In genomic region chr9:87519415-87519989, GRCh38 we compare ENCODE assay signal across 21 cellular contexts. TPM values are rescaled to one million over a fixed set of nuclear protein-coding genes. Genes with fewer than 3 reads are reported as not detected.
DNase-seq lines count a peak whose midpoint lies in the region; ATAC-seq and TF ChIP-seq lines count a peak whose summit lies in the region.
"Had no signal": no experiment of that assay in that cellular context is flagged by ENCODE, and none has a peak within 500 bp of the region (broad histone marks: within the 10 kb centered on the region; RNA-seq: fewer than 3 reads in every experiment).

No MANE protein-coding gene starts in this region.

- no peak overlapping the region for H2BK5ac ChIP-seq in H9 (ENCODE audit: insufficient read length, low read length)

- no peak for ATAC-seq in HG02870 (IDR thresholded peaks at IDR 0.05; ENCODE audit: unreplicated experiment)
- ATAC-seq: naive thymus-derived CD8-positive, alpha-beta T cell had no signal

- H2BK20ac ChIP-seq in H9 (ENCODE audit: low read depth, low read length, poor library complexity, severe bottlenecking) = no peak overlapping the region

- H3K27me3 ChIP-seq in H9 (ENCODE audit: insufficient read depth, low read length) = no peaks in the 10 kb centered on the region
- H3K27me3 ChIP-seq in transverse colon = no peaks in the 10 kb centered on the region
- H3K27me3 ChIP-seq in HAP-1 (ENCODE audit: low read depth) = no peaks in the 10 kb centered on the region
- H3K27me3 ChIP-seq: ascending aorta had no signal

- in situ Hi-C loops in transverse colon (cut with MboI; ENCODE audit: low pct_ligation_motif_present in 1 of 4, low pct_unique_long_range_greater_than_20kb in 1 of 4, low sequenced_read_pairs in 3 of 4) = loop anchor here in 1 of 4 donors (25.0 kb wide), 1 partner anchor 93 kb away; no protein-coding TSS in a partner anchor
- in situ Hi-C loops in HAP-1 (cut with MboI; ENCODE audit: low sequenced_read_pairs) = no loop called here

- no peaks in the 10 kb centered on the region for H4K20me1 ChIP-seq in H9 (ENCODE audit: control insufficient read depth, insufficient read depth, insufficient read length)

- H3K9me3 ChIP-seq in H9 (ENCODE audit: control insufficient read depth, low read depth, low read length) (no peaks in the 10 kb centered on the region), transverse colon (no peaks in the 10 kb centered on the region), HAP-1 (no peaks in the 10 kb centered on the region)
- H3K9me3 ChIP-seq: ascending aorta had no signal

- H3K4me1 ChIP-seq in H9 (ENCODE audit: insufficient read depth, low read length) (peaks cover 24% of the 10 kb centered on the region; the same call in 1 of the 2 replicates), transverse colon (peaks cover 4 to 40% (median 10%) of the 10 kb centered on the region in 4 donors), HAP-1 (peaks cover 5% of the 10 kb centered on the region; the same call in 1 of the 2 replicates)
- H3K4me1 ChIP-seq: ascending aorta had no signal

- TF ChIP-seq EP300 in transverse colon (IDR thresholded peaks at IDR 0.05; ENCODE audit: low read depth) = no peak

- H3K4me1 Mint-ChIP-seq in H9 (peaks cover 63 to 65% of the 10 kb centered on the region in 2 experiments), mesothelial cell of epicardium (peaks cover 20% of the 10 kb centered on the region)

- H3K18ac ChIP-seq in H9 (ENCODE audit: insufficient read length, low read depth, low read length) = no peak overlapping the region

- no peak overlapping the region for H2BK15ac ChIP-seq in H9 (ENCODE audit: low read depth, low read length)

- H3K23me2 ChIP-seq in H9 (ENCODE audit: insufficient read length, low read depth, low read length, poor library complexity, severe bottlenecking) = no peaks in the 10 kb centered on the region

- no peak for TF ChIP-seq POLR2A in transverse colon (IDR thresholded peaks at IDR 0.05)

- H3K9me3 Mint-ChIP-seq in H9 (no peaks in the 10 kb centered on the region; a peak in 1 of 5 replicates), mesothelial cell of epicardium (peaks cover 3% of the 10 kb centered on the region)
- H3K9me3 Mint-ChIP-seq: activated naive CD4-positive, alpha-beta T cell treated with anti-CD3 and anti-CD28 coated beads for 36 hours; naive thymus-derived CD8-positive, alpha-beta T cell had no signal

- H3K4ac ChIP-seq in H9 (ENCODE audit: low read depth, low read length) = no peak overlapping the region

- H2BK12ac ChIP-seq in H9 (ENCODE audit: insufficient read length, low read depth, low read length) = no peak overlapping the region

- H4K91ac ChIP-seq in H9 (ENCODE audit: insufficient read length, low read depth, low read length) = no peak overlapping the region

- TF ChIP-seq CTCF in H9 (conservative IDR thresholded peaks at IDR 0.05) (no peak), mesothelial cell of epicardium (IDR thresholded peaks at IDR 0.05; ENCODE audit: unreplicated experiment) (no peak), transverse colon (IDR thresholded peaks at IDR 0.05) (no peak)

- no CpG with 5 or more reads among the region's 5 CpGs for WGBS in H9 (ENCODE audit: extremely low coverage, insufficient read length, low lambda C conversion rate)
- WGBS in transverse colon (ENCODE audit: low coverage in 1 of 2), 2 donors = 0 to 67% methylated on average over 1 to 5 of the region's 5 CpGs

- no peak overlapping the region for H3K4me2 ChIP-seq in H9 (ENCODE audit: insufficient read depth, insufficient read length, low read length)

- H3K23ac ChIP-seq in H9 (ENCODE audit: insufficient read length, low read depth, low read length) = no peak overlapping the region

- no peak overlapping the region for H2AFZ ChIP-seq in H9 (ENCODE audit: low read length)

- no peak overlapping the region for H2BK120ac ChIP-seq in H9 (ENCODE audit: low read depth, low read length, poor library complexity, severe bottlenecking)

- H3K14ac ChIP-seq in H9 (ENCODE audit: insufficient read depth, low read length) = no peak overlapping the region

- no peak overlapping the region for H3K27ac ChIP-seq in H9 (ENCODE audit: insufficient read length, low read depth, low read length)
- peak overlapping the region; percentile 4 to 72 (median 36) for H3K27ac ChIP-seq in transverse colon
- H3K27ac ChIP-seq: ascending aorta had no signal

- H3K27me3 Mint-ChIP-seq in H9 (ENCODE audit: low read depth) = no peaks in the 10 kb centered on the region
- H3K27me3 Mint-ChIP-seq in mesothelial cell of epicardium (ENCODE audit: low read depth) = no peaks in the 10 kb centered on the region

- H3K9ac ChIP-seq in H9 (ENCODE audit: extremely low read depth, insufficient read length, low read length) = no peak overlapping the region

- peaks cover 3% of the 10 kb centered on the region for H3K79me1 ChIP-seq in H9 (ENCODE audit: insufficient read depth, low read depth, low read length, poor library complexity, severe bottlenecking)

- H3K36me3 Mint-ChIP-seq in H9 (ENCODE audit: insufficient read depth in 1 of 3, low read depth in 3 of 3) = peaks cover 16 to 25% (median 24%) of the 10 kb centered on the region in 3 experiments
- peaks cover 34% of the 10 kb centered on the region for H3K36me3 Mint-ChIP-seq in mesothelial cell of epicardium
- H3K36me3 Mint-ChIP-seq: naive thymus-derived CD8-positive, alpha-beta T cell had no signal

- peaks cover 5% of the 10 kb centered on the region; the same call in 1 of the 2 replicates for H3K79me2 ChIP-seq in H9 (ENCODE audit: insufficient read depth, low read length)

- H3K4me3 Mint-ChIP-seq in H9 (peak overlapping the region in 1 of 2 experiments; percentile 22; a peak in 1 of 5 replicates), mesothelial cell of epicardium (no peak overlapping the region)
- H3K4me3 Mint-ChIP-seq: activated naive CD4-positive, alpha-beta T cell treated with anti-CD3 and anti-CD28 coated beads for 36 hours had no signal

- no peak overlapping the region for H2AK5ac ChIP-seq in H9 (ENCODE audit: insufficient read length, low read length)

- H3K4me3 ChIP-seq in transverse colon (no peak overlapping the region), HAP-1 (no peak overlapping the region)
- H3K4me3 ChIP-seq: ascending aorta, smooth muscle cell had no signal

- no peak overlapping the region for H3T11ph ChIP-seq in H9 (ENCODE audit: low read length)

- DNase-seq in H9 = no peak
- peak; percentile 12 for DNase-seq in cerebellum (ENCODE audit: low spot score)
- DNase-seq in mesothelial cell of epicardium (ENCODE audit: low spot score in 2 of 2, unreplicated experiment in 2 of 2) = no peak
- DNase-seq in transverse colon = no peak
- DNase-seq in HAP-1 (ENCODE audit: low spot score in 2 of 2) = no peak
- DNase-seq in activated CD4-positive, alpha-beta T cell treated with anti-CD3 and anti-CD28 coated beads for 4 hours = no peak
- DNase-seq: activated CD4-positive, alpha-beta T cell treated with anti-CD3 and anti-CD28 coated beads, Interleukin-2, amount 50 U/mL, for 48 hours; activated naive CD4-positive, alpha-beta T cell treated with anti-CD3 and anti-CD28 coated beads for 36 hours; activated T-cell treated with anti-CD3 and anti-CD28 coated beads, Interleukin-2, amount 50 U/mL, for 1 hour; COR-L47; DND-41; hypothalamus; islet precursor cell; naive thymus-derived CD8-positive, alpha-beta T cell; NCI-H1105 treated with DMSO at 0.1 percent for 48 hours; NCI-H2107; NCI-H524 treated with DMSO at 0.1 percent for 48 hours; SHP77 had no signal

- no peak overlapping the region for H4K5ac ChIP-seq in H9 (ENCODE audit: insufficient read length, low read depth, low read length)

- H3K27ac Mint-ChIP-seq in H9 (peak overlapping the region; percentile 33 to 75 (median 38); a peak in 5 of 7 replicates), mesothelial cell of epicardium (peak overlapping the region; percentile 55)
- H3K27ac Mint-ChIP-seq: activated naive CD4-positive, alpha-beta T cell treated with anti-CD3 and anti-CD28 coated beads for 36 hours had no signal

- H3K36me3 ChIP-seq in transverse colon = no peaks in the 10 kb centered on the region
- no peaks in the 10 kb centered on the region for H3K36me3 ChIP-seq in HAP-1 (replicated peaks)
- H3K36me3 ChIP-seq: ascending aorta had no signal

- no peak overlapping the region for H3K56ac ChIP-seq in H9 (ENCODE audit: insufficient read length, low read depth, low read length)

- intact Hi-C loops in transverse colon (cut with DNase I; ENCODE audit: low total_unique reads) = no loop called here

- H4K8ac ChIP-seq in H9 (replicated peaks; ENCODE audit: insufficient read length, low read depth, low read length) = no peak overlapping the region

RNA-seq across cellular contexts. Expression of gene DAPK1, which starts 21.8 kb away (rescaled TPM):
- total RNA-seq in H9 (2021) (78.3 and 79.4 TPM in 2 replicates), cerebellum (71.8 TPM), mesothelial cell of epicardium (239 to 246 TPM (median 240 TPM) in 3 replicates), transverse colon (10 to 100 TPM; 14.5 to 28.3 (median 20.7) TPM)
